Comparison of ENCODE assay signal across 8 cellular contexts in the genomic region with DNA sequence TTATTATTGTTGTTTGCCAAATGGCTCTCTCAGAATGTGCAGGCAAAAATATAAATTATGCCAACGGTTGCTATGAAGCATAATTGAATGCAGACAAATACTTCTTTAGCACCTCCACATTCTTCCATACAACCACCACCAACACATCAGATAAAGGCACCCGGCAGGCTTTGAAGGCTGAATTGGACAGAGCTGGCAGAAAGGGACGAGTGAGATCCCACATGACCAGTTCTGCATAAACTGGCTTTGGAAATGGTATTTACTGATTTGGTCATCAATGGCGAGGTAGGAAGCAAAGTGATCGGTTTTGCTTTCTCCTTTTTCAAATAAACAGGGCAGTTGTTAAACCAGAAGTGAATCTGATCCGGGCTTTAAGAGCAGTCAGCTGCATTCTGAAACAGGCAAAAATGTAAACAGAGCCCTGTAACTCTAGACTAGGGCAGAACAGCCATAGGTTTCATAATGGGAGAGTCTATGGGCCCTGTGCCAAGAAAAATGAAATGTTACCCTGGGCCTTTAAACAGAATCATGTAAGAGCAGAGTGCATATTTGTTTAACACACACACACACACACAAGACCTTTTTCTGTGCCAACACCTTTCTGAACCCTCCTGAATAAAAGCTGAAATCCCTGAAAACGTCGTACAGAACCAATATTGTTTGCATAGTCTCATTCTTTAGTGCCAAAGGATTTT.
DNase-seq lines count a peak whose midpoint lies in the region; ATAC-seq and TF ChIP-seq lines count a peak whose summit lies in the region.

No MANE protein-coding gene starts in this region.

- no peak for TF ChIP-seq CTCF in neural progenitor cell (IDR thresholded peaks at IDR 0.05)

- H3K9me3 ChIP-seq in neural progenitor cell (ENCODE audit: low read depth), result no peaks in the 10 kb centered on the region

- H3K9ac ChIP-seq in neural progenitor cell, result no peak overlapping the region

- no peaks in the 10 kb centered on the region for H3K9me3 Mint-ChIP-seq in neural progenitor cell

- H3K27me3 Mint-ChIP-seq in neural progenitor cell (ENCODE audit: insufficient read depth, low read depth), result no peaks in the 10 kb centered on the region

- no peak overlapping the region for H3K4me3 ChIP-seq in neural progenitor cell

- H3K36me3 Mint-ChIP-seq in neural progenitor cell, result no peaks in the 10 kb centered on the region

- no peaks in the 10 kb centered on the region for H3K27me3 ChIP-seq in neural progenitor cell

- H3K4me1 ChIP-seq in neural progenitor cell, result peaks cover 24% of the 10 kb centered on the region

- no peak overlapping the region for H3K4me3 Mint-ChIP-seq in neural progenitor cell

- H2AFZ ChIP-seq in neural progenitor cell (replicated peaks), result peak overlapping the region; percentile 21

- H3K36me3 ChIP-seq in neural progenitor cell, result no peaks in the 10 kb centered on the region

- peak; percentile 94 for DNase-seq in DMS53 treated with DMSO at 0.1 percent for 48 hours (lab: John Stamatoyannopoulos, UW; ENCODE audit: unreplicated experiment)
- DNase-seq in NCI-H2171 treated with DMSO at 0.1 percent for 48 hours (lab: John Stamatoyannopoulos, UW), result peak; percentile 95
- DNase-seq in dermis microvascular lymphatic vessel endothelial cell (ENCODE audit: low read depth in 2 of 2), result peak; percentile 68 to 86
- no peak for DNase-seq in neural progenitor cell (ENCODE audit: low spot score)
- DNase-seq in DMS114 treated with DMSO at 0.1 percent for 48 hours (lab: John Stamatoyannopoulos, UW; ENCODE audit: unreplicated experiment), result no peak
- no peak for DNase-seq in NCI-H446 treated with DMSO at 0.1 percent for 48 hours (lab: John Stamatoyannopoulos, UW)
- no peak for DNase-seq in inferior parietal cortex (ENCODE audit: extremely low spot score)

- ATAC-seq in HG02840 (IDR thresholded peaks at IDR 0.05; ENCODE audit: low FRiP score, unreplicated experiment), result no peak

- no peak overlapping the region for H3K4me2 ChIP-seq in neural progenitor cell

- H3F3A ChIP-seq in neural progenitor cell (ENCODE audit: low read depth), result no peaks in the 10 kb centered on the region

- H3K27ac Mint-ChIP-seq in neural progenitor cell, result no peak overlapping the region

- peaks cover 32% of the 10 kb centered on the region for H3K4me1 Mint-ChIP-seq in neural progenitor cell

- H4K20me1 ChIP-seq in neural progenitor cell (ENCODE audit: low read depth), result no peaks in the 10 kb centered on the region

- H3K27ac ChIP-seq in neural progenitor cell, result no peak overlapping the region

- no peaks in the 10 kb centered on the region for H3K79me2 ChIP-seq in neural progenitor cell (ENCODE audit: low read depth)

Comparison
In these comparisons a context has a peak if more than half of its experiments do, and no peak if none do; other contexts are left out.
1. DNase-seq: peak in DMS53 treated with DMSO at 0.1 percent for 48 hours (single experiment), NCI-H2171 treated with DMSO at 0.1 percent for 48 hours (single experiment) and dermis microvascular lymphatic vessel endothelial cell (2 of 2); none in neural progenitor cell (single experiment), DMS114 treated with DMSO at 0.1 percent for 48 hours (single experiment), NCI-H446 treated with DMSO at 0.1 percent for 48 hours (single experiment) and inferior parietal cortex (single experiment).